22 cellular contexts compared by ENCODE assay signal in the genomic region with DNA sequence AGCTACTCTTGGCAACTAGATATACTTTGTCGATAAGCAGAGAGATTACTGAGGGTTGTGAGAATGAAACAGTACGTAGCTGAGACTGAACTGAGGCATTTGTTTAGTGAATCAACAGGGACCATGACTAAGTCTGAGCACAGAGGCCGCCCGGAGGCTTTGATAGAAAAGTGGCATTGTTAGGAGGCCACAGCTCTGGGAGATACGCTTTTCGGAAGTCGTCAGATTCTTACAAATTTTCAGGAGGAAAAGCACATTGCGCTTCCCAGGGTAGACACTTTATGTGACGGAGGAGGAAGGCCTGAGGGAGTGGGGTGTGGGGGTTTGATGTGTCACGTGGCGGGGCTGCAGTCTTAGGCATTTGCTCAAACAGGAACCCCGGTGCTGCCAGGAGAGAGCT.
DNase-seq lines count a peak whose midpoint lies in the region; ATAC-seq, FAIRE-seq and TF ChIP-seq lines count a peak whose summit lies in the region.
"Had no signal": no experiment of that assay in that cellular context is flagged by ENCODE, and none has a peak within 500 bp of the region (broad histone marks: within the 10 kb centered on the region; RNA-seq: fewer than 3 reads in every experiment).

No MANE protein-coding gene starts in this region.

- no peaks in the 10 kb centered on the region for H3K27me3 Mint-ChIP-seq in astrocyte (ENCODE audit: low read depth, unreplicated experiment)

- H3K9me3 Mint-ChIP-seq in astrocyte (ENCODE audit: unreplicated experiment): no peaks in the 10 kb centered on the region
- H3K9me3 Mint-ChIP-seq: activated T-helper 2 cell treated with anti-CD3 and anti-CD28 coated beads, Interferon-gamma antibody, Interleukin-2, Interleukin-4, amounts not matched to agents 10 μg/mL and 5 μg/mL and 100 μg/mL, durations not matched to agents 14 hours and 24 hours and 36 hours; CD14-positive monocyte; HFFc6 had no signal

- no peaks in the 10 kb centered on the region for H3K36me3 Mint-ChIP-seq in astrocyte (ENCODE audit: low read depth, unreplicated experiment)
- H3K36me3 Mint-ChIP-seq: CD14-positive monocyte had no signal

- H3K4me1 ChIP-seq in astrocyte (ENCODE audit: insufficient read depth, low read length): peaks cover 51% of the 10 kb centered on the region
- H3K4me1 ChIP-seq in esophagus muscularis mucosa: peaks cover 30 to 81% (median 69%) of the 10 kb centered on the region in 4 donors
- H3K4me1 ChIP-seq: colonic mucosa, foreskin keratinocyte had no signal

- no peak overlapping the region for H3K4me3 Mint-ChIP-seq in astrocyte (ENCODE audit: unreplicated experiment)
- H3K4me3 Mint-ChIP-seq: CD14-positive monocyte, HFFc6 had no signal

- TF ChIP-seq CTCF in astrocyte (IDR thresholded peaks at IDR 0.05; ENCODE audit: insufficient read depth, low read depth, low read length) (no peak), esophagus muscularis mucosa (IDR thresholded peaks at IDR 0.05) (no peak)

- H3K79me2 ChIP-seq in astrocyte (ENCODE audit: insufficient read depth, low read length): no peaks in the 10 kb centered on the region

- H3K4me3 ChIP-seq in astrocyte (ENCODE audit: insufficient read depth, low read depth, low read length): no peak overlapping the region
- no peak overlapping the region for H3K4me3 ChIP-seq in esophagus muscularis mucosa
- H3K4me3 ChIP-seq: colonic mucosa, ovary, skin epidermis had no signal

- no peak for ATAC-seq in sciatic nerve
- ATAC-seq: foreskin keratinocyte had no signal

- H3K27me3 ChIP-seq in astrocyte (ENCODE audit: insufficient read depth, low read length) (no peaks in the 10 kb centered on the region), esophagus muscularis mucosa (no peaks in the 10 kb centered on the region)
- H3K27me3 ChIP-seq: colonic mucosa, ovary had no signal

- FAIRE-seq in astrocyte (lab: Jason Lieb, UNC): peak; percentile 43
- FAIRE-seq: kidney had no signal

- H3K4me1 Mint-ChIP-seq in astrocyte (ENCODE audit: low read depth, unreplicated experiment): peaks cover 21% of the 10 kb centered on the region

- peak overlapping the region; percentile 67 for H3K9ac ChIP-seq in astrocyte (ENCODE audit: low read length)

- intact Hi-C loops in esophagus muscularis mucosa (cut with DNase I) (no loop called here), sciatic nerve (cut with DNase I) (no loop called here)

- no peak for TF ChIP-seq POLR2A in esophagus muscularis mucosa (IDR thresholded peaks at IDR 0.05; ENCODE audit: low read depth)

- H3K27ac ChIP-seq in astrocyte (ENCODE audit: low read depth, low read length) (peak overlapping the region; percentile 71), esophagus muscularis mucosa (replicated peaks in 1 of 4) (peak overlapping the region; percentile 61 to 77 (median 76))
- H3K27ac ChIP-seq: colonic mucosa, foreskin keratinocyte, ovary, skin epidermis had no signal

- peak overlapping the region; percentile 66 for H3K4me2 ChIP-seq in astrocyte (ENCODE audit: low read length)

- DNase-seq in HT1080 (ENCODE audit: low read depth) (peak; percentile 79), astrocyte (ENCODE audit: low read depth) (peak; percentile 80), esophagus muscularis mucosa (ENCODE audit: extremely low spot score) (no peak), sciatic nerve (ENCODE audit: low spot score) (peak; percentile 55), HuH-7 (ENCODE audit: low spot score) (no peak), COR-L47 (lab: John Stamatoyannopoulos, UW) (no peak), NCI-H2227 (lab: John Stamatoyannopoulos, UW; ENCODE audit: unreplicated experiment) (no peak), NCI-H345 (lab: John Stamatoyannopoulos, UW) (no peak)
- DNase-seq: activated CD4-positive, alpha-beta T cell treated with anti-CD3 and anti-CD28 coated beads for 48 hours; colonic mucosa; foreskin keratinocyte; HFFc6; KG1; kidney; NCI-H1048; NCI-H2029 treated with DMSO at 0.1 percent for 48 hours; NCI-H524; ovary; stimulated activated CD4-positive, alpha-beta T cell treated with anti-CD3 and anti-CD28 coated beads, Interleukin-4, amount 100 ng/mL, for 1 hour had no signal

- no peaks in the 10 kb centered on the region for H4K20me1 ChIP-seq in astrocyte (ENCODE audit: insufficient read depth, low read length)

- no peak for TF ChIP-seq EP300 in esophagus muscularis mucosa (IDR thresholded peaks at IDR 0.05)

- peak overlapping the region; percentile 64 for H2AFZ ChIP-seq in astrocyte (ENCODE audit: low read depth, low read length)

- no peak overlapping the region for H3K27ac Mint-ChIP-seq in astrocyte (ENCODE audit: unreplicated experiment)
- H3K27ac Mint-ChIP-seq: activated T-helper 2 cell treated with anti-CD3 and anti-CD28 coated beads, Interferon-gamma antibody, Interleukin-2, Interleukin-4, amounts not matched to agents 10 μg/mL and 5 μg/mL and 100 μg/mL, durations not matched to agents 14 hours and 24 hours and 36 hours; CD14-positive monocyte; HFFc6 had no signal

- WGBS in esophagus muscularis mucosa: 94% methylated on average over 12 of the region's 12 CpGs

- H3K9me3 ChIP-seq in astrocyte (ENCODE audit: insufficient read depth, low read depth, low read length) (no peaks in the 10 kb centered on the region), esophagus muscularis mucosa (no peaks in the 10 kb centered on the region)
- H3K9me3 ChIP-seq: colonic mucosa, ovary had no signal

- H3K36me3 ChIP-seq in astrocyte (ENCODE audit: insufficient read depth, low read length) (no peaks in the 10 kb centered on the region), esophagus muscularis mucosa (no peaks in the 10 kb centered on the region)
- H3K36me3 ChIP-seq: colonic mucosa, ovary had no signal

Comparison
In these comparisons a context has a peak if more than half of its experiments do, and no peak if none do; other contexts are left out.
1. DNase-seq: peak in HT1080 (single experiment), astrocyte (single experiment) and sciatic nerve (single experiment); none in esophagus muscularis mucosa (single experiment), HuH-7 (single experiment), COR-L47 (single experiment), NCI-H2227 (single experiment) and NCI-H345 (single experiment).